ENCODE assay signal across 22 cellular contexts in the genomic region with DNA sequence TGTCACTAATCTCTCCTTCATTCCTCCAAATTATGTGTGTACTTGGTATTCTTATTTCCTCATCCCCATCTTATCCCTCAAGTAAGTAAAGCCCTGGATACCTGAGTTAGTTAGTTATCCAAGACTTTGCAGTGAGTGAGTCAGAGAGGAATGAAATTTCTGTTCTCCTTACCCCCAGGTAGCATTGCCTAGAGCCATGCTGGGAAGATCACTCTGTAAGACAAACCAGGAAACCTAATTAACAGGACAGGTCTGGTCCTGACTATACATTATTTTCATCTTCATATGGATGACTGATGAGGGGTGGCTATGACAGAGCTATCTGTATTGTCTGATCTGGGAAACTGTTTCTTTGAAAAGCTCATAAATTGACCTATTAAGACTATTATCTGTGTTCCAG.
"Had no signal": no experiment of that assay in that cellular context is flagged by ENCODE, and none has a peak within 500 bp of the region (broad histone marks: within the 10 kb centered on the region; RNA-seq: fewer than 3 reads in every experiment).

No MANE protein-coding gene starts in this region.

- H3K4me1 Mint-ChIP-seq: activated CD8-positive, alpha-beta memory T cell treated with anti-CD3 and anti-CD28 coated beads, Interleukin-2, amount 10 ng/mL, durations not matched to agents 7 days and 5 days; natural killer cell; T-helper 17 cell had no signal

- ATAC-seq: activated CD8-positive, alpha-beta memory T cell treated with anti-CD3 and anti-CD28 coated beads, Interleukin-2, amount 10 ng/mL, durations not matched to agents 7 days and 5 days; natural killer cell; T-helper 17 cell had no signal

- H3K9me3 Mint-ChIP-seq: natural killer cell had no signal

- H3K36me3 Mint-ChIP-seq: activated CD8-positive, alpha-beta memory T cell treated with anti-CD3 and anti-CD28 coated beads, Interleukin-2, amount 10 ng/mL, durations not matched to agents 7 days and 5 days; natural killer cell had no signal

- H3K9me3 ChIP-seq: adrenal gland had no signal

- H3K36me3 ChIP-seq: adrenal gland, right atrium auricular region, tibial nerve, WERI-Rb-1 had no signal

- H3K27me3 ChIP-seq: adrenal gland, right atrium auricular region, tibial nerve had no signal

- DNase-seq: activated CD4-positive, alpha-beta T cell treated with anti-CD3 and anti-CD28 coated beads, Interleukin-2, amount 50 U/mL, for 48 hours; activated CD8-positive, alpha-beta memory T cell treated with anti-CD3 and anti-CD28 coated beads, Interleukin-2, amount 10 ng/mL, durations not matched to agents 7 days and 5 days; activated naive CD4-positive, alpha-beta T cell treated with anti-CD3 and anti-CD28 coated beads for 36 hours; activated T-cell treated with anti-CD3 and anti-CD28 coated beads, Interleukin-2, amount 50 U/mL, for 1 hour; adrenal gland; foreskin fibroblast; glutamatergic neuron; hypothalamus; kidney glomerular epithelial cell; mesendoderm; natural killer cell; nucleus accumbens; stimulated activated CD4-positive, alpha-beta T cell treated with anti-CD3 and anti-CD28 coated beads, Interleukin-15, amount 100 ng/mL, for 24 hours; stimulated activated CD4-positive, alpha-beta T cell treated with anti-CD3 and anti-CD28 coated beads, Interleukin-4, amount 100 ng/mL, for 4 hours; stimulated activated CD8-positive, alpha-beta memory T cell treated with anti-CD3 and anti-CD28 coated beads, Interleukin-4, amount 100 ng/mL, for 48 hours; stimulated activated naive CD4-positive, alpha-beta T cell treated with Interleukin-2 at 50 U/mL for 16 hours; substantia nigra; T-helper 17 cell; WERI-Rb-1 had no signal

- H3K4me3 ChIP-seq: adrenal gland, right atrium auricular region, tibial nerve had no signal

- H3K27ac Mint-ChIP-seq: activated CD8-positive, alpha-beta memory T cell treated with anti-CD3 and anti-CD28 coated beads, Interleukin-2, amount 10 ng/mL, durations not matched to agents 7 days and 5 days; activated naive CD4-positive, alpha-beta T cell treated with anti-CD3 and anti-CD28 coated beads for 36 hours; activated T-helper 2 cell treated with anti-CD3 and anti-CD28 coated beads, Interferon-gamma antibody, Interleukin-2, Interleukin-4, amounts not matched to agents 10 μg/mL and 5 μg/mL and 100 μg/mL, durations not matched to agents 14 hours and 24 hours and 36 hours; natural killer cell; T-helper 17 cell had no signal

- H3K4me3 Mint-ChIP-seq: activated CD8-positive, alpha-beta memory T cell treated with anti-CD3 and anti-CD28 coated beads, Interleukin-2, amount 10 ng/mL, durations not matched to agents 7 days and 5 days; activated naive CD4-positive, alpha-beta T cell treated with anti-CD3 and anti-CD28 coated beads for 36 hours; natural killer cell; T-helper 17 cell had no signal

- H3K27ac ChIP-seq: adrenal gland, right atrium auricular region, tibial nerve, WERI-Rb-1 had no signal
